9 cellular contexts compared by ENCODE assay signal in genomic region chr9:130939405-130939941, GRCh38. TPM values are rescaled to one million over a fixed set of nuclear protein-coding genes. Genes with fewer than 3 reads are reported as not detected.
DNase-seq lines count a peak whose midpoint lies in the region; ATAC-seq and TF ChIP-seq lines count a peak whose summit lies in the region.
"Had no signal": no experiment of that assay in that cellular context is flagged by ENCODE, and none has a peak within 500 bp of the region (broad histone marks: within the 10 kb centered on the region; RNA-seq: fewer than 3 reads in every experiment).

No MANE protein-coding gene starts in this region.

- H3K9me3 Mint-ChIP-seq in CD8-positive, alpha-beta T cell: no peaks in the 10 kb centered on the region

- peaks cover 15% of the 10 kb centered on the region for H3K4me1 ChIP-seq in PC-9 (replicated peaks; ENCODE audit: insufficient read depth)
- H3K4me1 ChIP-seq in CD8-positive, alpha-beta T cell (ENCODE audit: insufficient read depth, low read length): peaks cover 10% of the 10 kb centered on the region

- peak overlapping the region; percentile 85 for H3K4me2 ChIP-seq in PC-9

- no peak overlapping the region for H3K27ac ChIP-seq in PC-9
- H3K27ac ChIP-seq in CD8-positive, alpha-beta T cell (ENCODE audit: low read depth, low read length): no peak overlapping the region

- H3K36me3 Mint-ChIP-seq in CD8-positive, alpha-beta T cell: no peaks in the 10 kb centered on the region

- H3K36me3 ChIP-seq in PC-9 (ENCODE audit: low read depth): no peaks in the 10 kb centered on the region
- H3K36me3 ChIP-seq in CD8-positive, alpha-beta T cell (ENCODE audit: insufficient read depth, low read length): no peaks in the 10 kb centered on the region

- peaks cover 7% of the 10 kb centered on the region for H3K4me1 Mint-ChIP-seq in CD8-positive, alpha-beta T cell (ENCODE audit: low read depth)

- TF ChIP-seq CTCF in GM12865 (IDR thresholded peaks at IDR 0.05; ENCODE audit: insufficient read depth, low read depth, low read length, missing control alignments) (no peak), PC-9 (conservative IDR thresholded peaks at IDR 0.05) (no peak), fibroblast of pulmonary artery (IDR thresholded peaks at IDR 0.05; ENCODE audit: low read length, missing control alignments) (no peak)
- no peak for TF ChIP-seq CTCF in CD8-positive, alpha-beta T cell (IDR thresholded peaks at IDR 0.05)

- no peaks in the 10 kb centered on the region for H4K20me1 ChIP-seq in PC-9 (ENCODE audit: insufficient read depth)

- no peaks in the 10 kb centered on the region for H3K79me2 ChIP-seq in PC-9 (ENCODE audit: low read depth)

- no peak overlapping the region for H3K27ac Mint-ChIP-seq in CD8-positive, alpha-beta T cell

- H3K9me3 ChIP-seq in PC-9 (ENCODE audit: insufficient read depth, low read depth): no peaks in the 10 kb centered on the region
- no peaks in the 10 kb centered on the region for H3K9me3 ChIP-seq in CD8-positive, alpha-beta T cell (ENCODE audit: low read length)

- no peak overlapping the region for H3K4me3 Mint-ChIP-seq in CD8-positive, alpha-beta T cell

- POLR2A ChIA-PET in PC-9 (lab: Charles Lee; ENCODE audit: unreplicated experiment): no interaction called here
- POLR2A ChIA-PET in CD8-positive, alpha-beta T cell (lab: Charles Lee): no interaction called here

- no peak for ATAC-seq in CD8-positive, alpha-beta T cell
- ATAC-seq in GM18907 (IDR thresholded peaks at IDR 0.05; ENCODE audit: unreplicated experiment): no peak

- H3K4me3 ChIP-seq in GM12865 (ENCODE audit: low read depth, low read length) (peak overlapping the region; percentile 55; the same call in 1 of the 2 replicates), PC-9 (peak overlapping the region; percentile 85; the same call in 1 of the 2 replicates), fibroblast of pulmonary artery (replicated peaks; ENCODE audit: low read depth, low read length) (peak overlapping the region; percentile 49)
- no peak overlapping the region for H3K4me3 ChIP-seq in CD8-positive, alpha-beta T cell (ENCODE audit: low read depth, low read length)

- H2AFZ ChIP-seq in PC-9: 0 out of 2 replicates have a peak overlapping the region, but pooled peaks have one; percentile 98

- H3K27me3 Mint-ChIP-seq in CD8-positive, alpha-beta T cell (ENCODE audit: low read depth): peaks cover 51% of the 10 kb centered on the region

- peaks cover 17% of the 10 kb centered on the region; the same call in 1 of the 2 replicates for H3K27me3 ChIP-seq in PC-9 (ENCODE audit: insufficient read depth, low read depth)
- peaks cover 6% of the 10 kb centered on the region for H3K27me3 ChIP-seq in CD8-positive, alpha-beta T cell (ENCODE audit: insufficient read depth, low read length)

- H3F3A ChIP-seq in PC-9 (ENCODE audit: insufficient read depth, low read depth): peaks cover 31% of the 10 kb centered on the region; the same call in 1 of the 2 replicates

- CTCF ChIA-PET in PC-9 (lab: Charles Lee): interaction anchor here (0.6 kb wide), 1 partner anchor 368 kb away, joined by 6 read pairs; no protein-coding TSS in a partner anchor
- CTCF ChIA-PET in CD8-positive, alpha-beta T cell (lab: Charles Lee): interaction anchor here (0.6 kb wide), 1 partner anchor 231 kb away, joined by 3 read pairs; no protein-coding TSS in a partner anchor

- no peak for DNase-seq in GM12865 (ENCODE audit: low read depth)
- DNase-seq in PC-9: peak in 1 of 2 experiments; percentile 20
- no peak for DNase-seq in fibroblast of pulmonary artery (ENCODE audit: low read depth)
- DNase-seq in retina: peak; percentile 69
- DNase-seq in T1000 (lab: John Stamatoyannopoulos, UW): no peak
- no peak for DNase-seq in activated effector memory CD4-positive, alpha-beta T cell treated with Interleukin-2 at 50 U/mL for 16 hours
- no peak for DNase-seq in CD8-positive, alpha-beta T cell

- intact Hi-C loops in PC-9 (cut with micrococcal nuclease; ENCODE audit: unreplicated experiment): loop anchor here (5.0 kb wide), 1 partner anchor 42 kb away; the partner anchor contains the start of gene QRFP
- intact Hi-C loops in CD8-positive, alpha-beta T cell (cut with DNase I, micrococcal nuclease): no loop called here

- no peaks in the 10 kb centered on the region for H3K9me2 ChIP-seq in PC-9 (ENCODE audit: insufficient read depth)

- BruUV-seq in PC-9 (replicated peaks; lab: Mats Ljungman, UMichigan): no TSS peak

RNA-seq across cellular contexts. Expression of gene FIBCD1, which starts 0.4 kb away (rescaled TPM):
- 2.7 and 4.1 TPM in 2 replicates for total RNA-seq in PC-9 (2021)
- not detected for total RNA-seq in CD8-positive, alpha-beta T cell

RNA-seq across cellular contexts. Expression of gene QRFP, which starts 42.9 kb away (rescaled TPM):
- not detected in 2 replicates for total RNA-seq in PC-9 (2021)
- not detected for total RNA-seq in CD8-positive, alpha-beta T cell
- total RNA-seq: cerebellum had no signal
